ENCODE assay signal across 1 cellular context in the genomic region with DNA sequence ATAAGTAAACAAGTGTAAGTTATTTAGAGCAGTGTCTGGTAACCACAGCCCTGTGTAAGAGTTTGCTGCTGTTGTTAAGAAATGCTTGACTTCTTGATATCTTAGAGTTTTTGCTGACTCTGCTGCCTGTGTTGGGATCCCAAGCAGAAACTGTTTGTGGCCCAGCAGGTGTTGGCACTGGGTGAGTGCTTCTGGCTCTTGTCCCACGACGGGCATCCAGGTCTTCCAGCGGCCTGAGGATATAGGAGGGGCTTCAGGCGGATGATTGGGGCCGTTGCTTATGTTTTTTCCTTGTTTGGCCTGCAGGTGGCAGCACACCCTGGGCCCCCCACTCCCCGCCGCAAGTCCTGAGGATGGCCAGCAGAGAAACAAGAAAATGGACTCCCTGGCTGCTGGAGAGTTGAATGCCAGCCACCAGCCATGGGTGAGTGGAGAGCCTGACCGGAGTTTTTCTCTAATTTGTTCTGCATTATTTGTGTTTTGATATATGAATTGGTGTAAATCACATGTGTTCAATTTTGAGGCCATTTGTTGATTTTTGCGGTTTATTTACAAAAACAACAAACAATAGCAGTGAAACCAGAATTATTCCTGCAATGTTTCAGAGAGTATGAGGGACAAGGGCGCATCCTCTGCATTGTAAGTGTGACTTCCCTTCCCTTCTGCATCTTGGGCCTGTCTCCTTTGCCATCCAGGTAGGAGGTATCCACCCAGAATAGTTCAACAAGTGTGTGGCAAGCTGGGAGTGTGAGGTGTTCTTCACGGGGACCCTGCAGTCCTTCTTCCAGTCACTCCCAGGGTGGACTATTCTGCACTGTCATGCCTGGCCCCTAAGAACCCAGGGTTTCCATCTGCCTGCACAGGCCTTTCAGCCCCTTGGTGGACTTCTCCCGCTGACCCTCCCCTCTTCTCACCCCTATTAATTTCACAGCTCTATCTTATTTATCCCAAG.
TF ChIP-seq lines count a peak whose summit lies in the region.

No MANE protein-coding gene starts in this region.

TF ChIP-seq in SK-N-SH treated with all-trans-retinoic acid at 6 μM for 48 hours, 23 proteins besides CTCF, POLR2A, EP300 and RAD21 (continued from another document):
- TF ChIP-seq, protein P1, sequence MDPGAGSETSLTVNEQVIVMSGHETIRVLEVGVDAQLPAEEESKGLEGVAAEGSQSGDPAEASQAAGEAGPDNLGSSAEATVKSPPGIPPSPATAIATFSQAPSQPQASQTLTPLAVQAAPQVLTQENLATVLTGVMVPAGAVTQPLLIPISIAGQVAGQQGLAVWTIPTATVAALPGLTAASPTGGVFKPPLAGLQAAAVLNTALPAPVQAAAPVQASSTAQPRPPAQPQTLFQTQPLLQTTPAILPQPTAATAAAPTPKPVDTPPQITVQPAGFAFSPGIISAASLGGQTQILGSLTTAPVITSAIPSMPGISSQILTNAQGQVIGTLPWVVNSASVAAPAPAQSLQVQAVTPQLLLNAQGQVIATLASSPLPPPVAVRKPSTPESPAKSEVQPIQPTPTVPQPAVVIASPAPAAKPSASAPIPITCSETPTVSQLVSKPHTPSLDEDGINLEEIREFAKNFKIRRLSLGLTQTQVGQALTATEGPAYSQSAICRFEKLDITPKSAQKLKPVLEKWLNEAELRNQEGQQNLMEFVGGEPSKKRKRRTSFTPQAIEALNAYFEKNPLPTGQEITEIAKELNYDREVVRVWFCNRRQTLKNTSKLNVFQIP (CRISPR knock-in tag; IDR thresholded peaks at IDR 0.05; ENCODE audit: borderline replicate concordance, low read depth), result no peak
- TF ChIP-seq OSR1 (CRISPR knock-in tag; IDR thresholded peaks at IDR 0.05) (no peak), PPARA (CRISPR knock-in tag; IDR thresholded peaks at IDR 0.05; ENCODE audit: borderline replicate concordance) (no peak)
- TF ChIP-seq, protein P2, sequence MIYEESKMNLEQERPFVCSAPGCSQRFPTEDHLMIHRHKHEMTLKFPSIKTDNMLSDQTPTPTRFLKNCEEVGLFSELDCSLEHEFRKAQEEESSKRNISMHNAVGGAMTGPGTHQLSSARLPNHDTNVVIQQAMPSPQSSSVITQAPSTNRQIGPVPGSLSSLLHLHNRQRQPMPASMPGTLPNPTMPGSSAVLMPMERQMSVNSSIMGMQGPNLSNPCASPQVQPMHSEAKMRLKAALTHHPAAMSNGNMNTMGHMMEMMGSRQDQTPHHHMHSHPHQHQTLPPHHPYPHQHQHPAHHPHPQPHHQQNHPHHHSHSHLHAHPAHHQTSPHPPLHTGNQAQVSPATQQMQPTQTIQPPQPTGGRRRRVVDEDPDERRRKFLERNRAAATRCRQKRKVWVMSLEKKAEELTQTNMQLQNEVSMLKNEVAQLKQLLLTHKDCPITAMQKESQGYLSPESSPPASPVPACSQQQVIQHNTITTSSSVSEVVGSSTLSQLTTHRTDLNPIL (CRISPR knock-in tag; IDR thresholded peaks at IDR 0.05; ENCODE audit: low read depth), result no peak
